Comparison of ENCODE assay signal across 28 cellular contexts in genomic region chr9:36671561-36671960, GRCh38.
"Had no signal": no experiment of that assay in that cellular context is flagged by ENCODE, and none has a peak within 500 bp of the region (broad histone marks: within the 10 kb centered on the region; RNA-seq: fewer than 3 reads in every experiment).

No MANE protein-coding gene starts in this region.

- H3K27ac ChIP-seq: left lung, lower lobe of right lung, pancreas, prostate gland, skin epidermis, stomach, testis, thyroid gland, transverse colon, upper lobe of left lung, vagina had no signal

- H3K27me3 Mint-ChIP-seq: naive B cell; stimulated activated naive B cell treated with anti-CD40 and anti-IgM and Interleukin-4, amounts not matched to agents 10 μg/mL and 1 μg/mL and 100 μg/mL, for 72 hours had no signal

- H3K4me3 Mint-ChIP-seq: immature natural killer cell; naive B cell; natural killer cell; stimulated activated naive B cell treated with anti-CD40 and anti-IgM and Interleukin-4, amounts not matched to agents 10 μg/mL and 1 μg/mL and 100 μg/mL, for 72 hours had no signal

- DNase-seq: immature natural killer cell; kidney; left colon; left lung; lower lobe of right lung; mammary epithelial cell; mesenchymal stem cell; naive B cell; natural killer cell; pancreas; posterior cingulate gyrus; retina; right cardiac atrium; stimulated activated CD4-positive, alpha-beta T cell treated with anti-CD3 and anti-CD28 coated beads, Interleukin-12 subunit alpha, Interleukin-12 subunit beta, amount 100 ng/mL, for 4 hours; stimulated activated CD4-positive, alpha-beta T cell treated with anti-CD3 and anti-CD28 coated beads, Interleukin-15, amount 100 ng/mL, for 24 hours; stimulated activated CD4-positive, alpha-beta T cell treated with anti-CD3 and anti-CD28 coated beads, Interleukin-2, amount 100 ng/mL, for 24 hours; stimulated activated CD4-positive, alpha-beta T cell treated with anti-CD3 and anti-CD28 coated beads, Interleukin-4, amount 100 ng/mL, for 1 hour; stimulated activated naive B cell treated with anti-CD40 and anti-IgM and Interleukin-4, amounts not matched to agents 10 μg/mL and 1 μg/mL and 100 μg/mL, for 72 hours; stimulated activated naive CD8-positive, alpha-beta T cell treated with anti-CD3 and anti-CD28 coated beads, Interleukin-15, Interleukin-2, amounts not matched to agents 100 U/mL and 50 U/mL, for 24 hours; stomach; testis; thyroid gland; transverse colon; upper lobe of left lung had no signal

- H3K36me3 ChIP-seq: left lung, lower lobe of right lung, pancreas, prostate gland, stomach, thyroid gland, transverse colon, upper lobe of left lung, vagina had no signal

- H3K4me1 ChIP-seq: left lung, lower lobe of right lung, pancreas, prostate gland, stomach, thyroid gland, transverse colon, upper lobe of left lung, vagina had no signal

- H3K9me3 Mint-ChIP-seq: naive B cell; natural killer cell; stimulated activated naive B cell treated with anti-CD40 and anti-IgM and Interleukin-4, amounts not matched to agents 10 μg/mL and 1 μg/mL and 100 μg/mL, for 72 hours had no signal

- ATAC-seq: left colon; left lung; lower lobe of right lung; natural killer cell; pancreas; right cardiac atrium; sciatic nerve; stimulated activated naive B cell treated with anti-CD40 and anti-IgM and Interleukin-4, amounts not matched to agents 10 μg/mL and 1 μg/mL and 100 μg/mL, for 72 hours; stimulated activated naive CD8-positive, alpha-beta T cell treated with anti-CD3 and anti-CD28 coated beads, Interleukin-15, Interleukin-2, amounts not matched to agents 100 U/mL and 50 U/mL, for 24 hours had no signal

- H3K27ac Mint-ChIP-seq: immature natural killer cell; naive B cell; natural killer cell; stimulated activated naive B cell treated with anti-CD40 and anti-IgM and Interleukin-4, amounts not matched to agents 10 μg/mL and 1 μg/mL and 100 μg/mL, for 72 hours had no signal

- H3K27me3 ChIP-seq: left lung, pancreas, stomach, testis, thyroid gland, transverse colon, upper lobe of left lung, vagina had no signal

- H3K4me3 ChIP-seq: left lung, lower lobe of right lung, pancreas, prostate gland, skin epidermis, stomach, testis, thyroid gland, transverse colon, upper lobe of left lung, vagina had no signal

- H3K36me3 Mint-ChIP-seq: naive B cell, natural killer cell had no signal

- H3K9me3 ChIP-seq: left lung, lower lobe of right lung, pancreas, prostate gland, stomach, testis, thyroid gland, transverse colon, upper lobe of left lung, vagina had no signal
